ENCODE assay signal across 8 cellular contexts in genomic region chr4:184538023-184538599, GRCh38.
A peak's percentile ranks its signal among the peaks of the same experiment; 100 is the strongest.
DNase-seq lines count a peak whose midpoint lies in the region; ATAC-seq and TF ChIP-seq lines count a peak whose summit lies in the region.

No MANE protein-coding gene starts in this region.

- H3K36me3 Mint-ChIP-seq in chondrocyte (ENCODE audit: low read depth): no peaks in the 10 kb centered on the region

- CTCF ChIA-PET in AG04449 (lab: Yijun Ruan, JAX): interaction anchor here (1.0 to 4.5 kb wide), 5 partner anchors 23 to 277 kb away, joined by 4 to 59 read pairs (median 9); no protein-coding TSS in a partner anchor

- no peaks in the 10 kb centered on the region for H3K27me3 Mint-ChIP-seq in chondrocyte (ENCODE audit: low read depth)

- no peaks in the 10 kb centered on the region for H3K9me3 Mint-ChIP-seq in chondrocyte (ENCODE audit: low read depth)

- DNase-seq in AG04449 (ENCODE audit: low read depth, low spot score) (peak; percentile 52), NCI-H2227 (lab: John Stamatoyannopoulos, UW; ENCODE audit: unreplicated experiment) (peak; percentile 82), chondrocyte (ENCODE audit: low spot score) (no peak), kidney tubule cell (ENCODE audit: low spot score) (peak; percentile 89)
- peak; percentile 34 for DNase-seq in activated CD4-positive, CD25-positive, alpha-beta regulatory T cell treated with anti-CD3 and anti-CD28 coated beads, Interleukin-2, amount 50 U/mL, for 16 hours (ENCODE audit: low read depth, low spot score)
- DNase-seq in stimulated activated CD4-positive, alpha-beta T cell treated with anti-CD3 and anti-CD28 coated beads, Interleukin-1b, Interleukin-23, amount 100 ng/mL, for 1 hour (ENCODE audit: low read depth in 2 of 2): peak; percentile 19 to 21

- H3K4me3 ChIP-seq in AG04449 (ENCODE audit: low read depth, low read length): peak overlapping the region; percentile 65

- H3K4me3 Mint-ChIP-seq in chondrocyte (ENCODE audit: unreplicated experiment): peak overlapping the region; percentile 83

- POLR2A ChIA-PET in AG04449 (lab: Yijun Ruan, JAX): interaction anchor here (1.4 to 2.1 kb wide), 4 partner anchors 24 to 273 kb away, joined by 5 to 12 read pairs (median 6); partner anchors contain the start of gene IRF2

- TF ChIP-seq CTCF in AG04449 (IDR thresholded peaks at IDR 0.05; ENCODE audit: insufficient read depth, low read length, missing control alignments) (peak; percentile 64), chondrocyte (IDR thresholded peaks at IDR 0.05) (peak; percentile 89)

- H3K4me1 Mint-ChIP-seq in chondrocyte (ENCODE audit: low read depth): peaks cover 40% of the 10 kb centered on the region

- H3K27ac Mint-ChIP-seq in chondrocyte (ENCODE audit: unreplicated experiment): peak overlapping the region; percentile 87

- ATAC-seq in GM18861 (IDR thresholded peaks at IDR 0.05; ENCODE audit: unreplicated experiment): peak; percentile 37
- peak; percentile 62 for ATAC-seq in HG03108 (IDR thresholded peaks at IDR 0.05; ENCODE audit: unreplicated experiment)
